Comparison of ENCODE assay signal across 16 cellular contexts in genomic region chr6:20599302-20600051, GRCh38.
A peak's percentile ranks its signal among the peaks of the same experiment; 100 is the strongest.
DNase-seq lines count a peak whose midpoint lies in the region; ATAC-seq lines count a peak whose summit lies in the region.
"Had no signal": no experiment of that assay in that cellular context is flagged by ENCODE, and none has a peak within 500 bp of the region (broad histone marks: within the 10 kb centered on the region; RNA-seq: fewer than 3 reads in every experiment).

No MANE protein-coding gene starts in this region.

- no peaks in the 10 kb centered on the region for H3K27me3 Mint-ChIP-seq in activated naive CD8-positive, alpha-beta T cell treated with anti-CD3 and anti-CD28 coated beads, Interleukin-2, amount 50 U/mL, for 24 hours
- no peaks in the 10 kb centered on the region for H3K27me3 Mint-ChIP-seq in activated naive CD8-positive, alpha-beta T cell treated with anti-CD3 and anti-CD28 coated beads for 36 hours
- H3K27me3 Mint-ChIP-seq in stimulated activated naive CD8-positive, alpha-beta T cell treated with anti-CD3 and anti-CD28 coated beads, Interleukin-15, amount 100 ng/mL, for 72 hours, result no peaks in the 10 kb centered on the region
- H3K27me3 Mint-ChIP-seq: activated CD4-positive, alpha-beta memory T cell treated with anti-CD3 and anti-CD28 coated beads, Interleukin-2, amount 10 ng/mL, durations not matched to agents 7 days and 5 days had no signal

- H3K36me3 ChIP-seq in SJCRH30, result no peaks in the 10 kb centered on the region; the same call in 1 of the 2 replicates

- no peaks in the 10 kb centered on the region for H3K9me3 ChIP-seq in SJCRH30 (replicated peaks)

- no peak overlapping the region for H3K4me3 Mint-ChIP-seq in activated naive CD8-positive, alpha-beta T cell treated with anti-CD3 and anti-CD28 coated beads, Interleukin-2, amount 50 U/mL, for 24 hours
- H3K4me3 Mint-ChIP-seq in activated naive CD8-positive, alpha-beta T cell treated with anti-CD3 and anti-CD28 coated beads for 36 hours, result no peak overlapping the region
- H3K4me3 Mint-ChIP-seq in stimulated activated naive CD8-positive, alpha-beta T cell treated with anti-CD3 and anti-CD28 coated beads, Interleukin-15, amount 100 ng/mL, for 72 hours, result peak overlapping the region in 1 of 2 donors; percentile 32
- H3K4me3 Mint-ChIP-seq: activated CD4-positive, alpha-beta memory T cell treated with anti-CD3 and anti-CD28 coated beads, Interleukin-2, amount 10 ng/mL, durations not matched to agents 7 days and 5 days; GM23338 had no signal

- peak; percentile 93 for ATAC-seq in activated naive CD8-positive, alpha-beta T cell treated with anti-CD3 and anti-CD28 coated beads, Interleukin-2, amount 50 U/mL, for 24 hours
- peak; percentile 76 for ATAC-seq in GM21717 (IDR thresholded peaks at IDR 0.05; ENCODE audit: unreplicated experiment)
- ATAC-seq in HG03457 (IDR thresholded peaks at IDR 0.05; ENCODE audit: unreplicated experiment), result peak; percentile 79
- peak; percentile 100 for ATAC-seq in stimulated activated naive CD8-positive, alpha-beta T cell treated with anti-CD3 and anti-CD28 coated beads, Interleukin-15, amount 100 ng/mL, for 72 hours
- no peak for ATAC-seq in HG02588 (IDR thresholded peaks at IDR 0.05; ENCODE audit: unreplicated experiment)
- ATAC-seq: GM23338, left ventricle myocardium superior had no signal

- H3K4me3 ChIP-seq in SJCRH30, result no peak overlapping the region
- H3K4me3 ChIP-seq: GM23338 had no signal

- no peak overlapping the region for H3K27ac Mint-ChIP-seq in activated naive CD8-positive, alpha-beta T cell treated with anti-CD3 and anti-CD28 coated beads, Interleukin-2, amount 50 U/mL, for 24 hours
- no peak overlapping the region for H3K27ac Mint-ChIP-seq in activated naive CD8-positive, alpha-beta T cell treated with anti-CD3 and anti-CD28 coated beads for 36 hours
- H3K27ac Mint-ChIP-seq in stimulated activated naive CD8-positive, alpha-beta T cell treated with anti-CD3 and anti-CD28 coated beads, Interleukin-15, amount 100 ng/mL, for 72 hours, result no peak overlapping the region
- H3K27ac Mint-ChIP-seq: activated CD4-positive, alpha-beta memory T cell treated with anti-CD3 and anti-CD28 coated beads, Interleukin-2, amount 10 ng/mL, durations not matched to agents 7 days and 5 days; GM23338 had no signal

- H3K27ac ChIP-seq in SJCRH30, result no peak overlapping the region

- H3K9me3 Mint-ChIP-seq in activated naive CD8-positive, alpha-beta T cell treated with anti-CD3 and anti-CD28 coated beads, Interleukin-2, amount 50 U/mL, for 24 hours, result peaks cover 8% of the 10 kb centered on the region
- peaks cover 10% of the 10 kb centered on the region for H3K9me3 Mint-ChIP-seq in activated naive CD8-positive, alpha-beta T cell treated with anti-CD3 and anti-CD28 coated beads for 36 hours
- peaks cover 6 to 10% of the 10 kb centered on the region in 2 donors for H3K9me3 Mint-ChIP-seq in stimulated activated naive CD8-positive, alpha-beta T cell treated with anti-CD3 and anti-CD28 coated beads, Interleukin-15, amount 100 ng/mL, for 72 hours

- no peaks in the 10 kb centered on the region for H3K4me1 ChIP-seq in SJCRH30

- peaks cover 9% of the 10 kb centered on the region for H3K4me1 Mint-ChIP-seq in activated naive CD8-positive, alpha-beta T cell treated with anti-CD3 and anti-CD28 coated beads, Interleukin-2, amount 50 U/mL, for 24 hours
- peaks cover 10% of the 10 kb centered on the region for H3K4me1 Mint-ChIP-seq in activated naive CD8-positive, alpha-beta T cell treated with anti-CD3 and anti-CD28 coated beads for 36 hours
- H3K4me1 Mint-ChIP-seq in stimulated activated naive CD8-positive, alpha-beta T cell treated with anti-CD3 and anti-CD28 coated beads, Interleukin-15, amount 100 ng/mL, for 72 hours, result peaks cover 8% of the 10 kb centered on the region

- no peak for DNase-seq in activated naive CD8-positive, alpha-beta T cell treated with anti-CD3 and anti-CD28 coated beads, Interleukin-2, amount 50 U/mL, for 24 hours
- no peak for DNase-seq in activated naive CD8-positive, alpha-beta T cell treated with anti-CD3 and anti-CD28 coated beads for 36 hours
- no peak for DNase-seq in stimulated activated naive CD8-positive, alpha-beta T cell treated with anti-CD3 and anti-CD28 coated beads, Interleukin-15, amount 100 ng/mL, for 72 hours
- DNase-seq in SJCRH30 (no peak), GM19240 (ENCODE audit: insufficient read length, low spot score) (no peak)
- DNase-seq: activated CD4-positive, alpha-beta memory T cell treated with anti-CD3 and anti-CD28 coated beads, Interleukin-2, amount 10 ng/mL, durations not matched to agents 7 days and 5 days; activated naive CD4-positive, alpha-beta T cell treated with anti-CD3 and anti-CD28 coated beads, Interleukin-2, amount 50 U/mL, for 16 hours; COR-L47; effector CD8-positive, alpha-beta T cell; left ventricle myocardium superior; NK-92 treated with Interleukin-12 subunit alpha and Interleukin-12 subunit beta, amount 100 ng/mL, for 24 hours; stimulated activated CD4-positive, alpha-beta T cell treated with anti-CD3 and anti-CD28 coated beads, Interleukin-12 subunit alpha, Interleukin-12 subunit beta, amount 100 ng/mL, for 4 hours had no signal

- no peaks in the 10 kb centered on the region for H3K27me3 ChIP-seq in SJCRH30

- H3K36me3 Mint-ChIP-seq in activated naive CD8-positive, alpha-beta T cell treated with anti-CD3 and anti-CD28 coated beads, Interleukin-2, amount 50 U/mL, for 24 hours (ENCODE audit: low read depth), result peaks cover 41% of the 10 kb centered on the region
- H3K36me3 Mint-ChIP-seq in activated naive CD8-positive, alpha-beta T cell treated with anti-CD3 and anti-CD28 coated beads for 36 hours, result peaks cover 39% of the 10 kb centered on the region
